ENCODE assay signal across 8 cellular contexts in genomic region chr7:149090397-149091195, GRCh38. TPM values are rescaled to one million over a fixed set of nuclear protein-coding genes. Genes with fewer than 3 reads are reported as not detected.
A peak's percentile ranks its signal among the peaks of the same experiment; 100 is the strongest.
DNase-seq lines count a peak whose midpoint lies in the region; ATAC-seq and TF ChIP-seq lines count a peak whose summit lies in the region.

Gene ZNF786, minus strand, starts transcription at chr7:149090718. Its CDS starts 78 bp downstream, at chr7:149090640.

- H3K4me2 ChIP-seq in PC-3 (ENCODE audit: low read length): peak within 1 kb of the TSS; percentile 83

- peak within 1 kb of the TSS; percentile 97 for H3K4me3 Mint-ChIP-seq in activated T-cell treated with anti-CD3 and anti-CD28 coated beads, Interleukin-2, amount 50 U/mL, for 24 hours
- peak within 1 kb of the TSS; percentile 91 to 100 (median 99) for H3K4me3 Mint-ChIP-seq in naive B cell
- H3K4me3 Mint-ChIP-seq in stimulated activated effector memory CD8-positive, alpha-beta T cell treated with anti-CD3 and anti-CD28 coated beads, Interleukin-12 subunit alpha, Interleukin-12 subunit beta, amount 100 ng/mL, for 72 hours: peak within 1 kb of the TSS; percentile 93

- peaks cover 28% of the 10 kb centered on the region for H3K36me3 Mint-ChIP-seq in activated T-cell treated with anti-CD3 and anti-CD28 coated beads, Interleukin-2, amount 50 U/mL, for 24 hours (ENCODE audit: low read depth)
- H3K36me3 Mint-ChIP-seq in naive B cell: no peaks in the 10 kb centered on the region
- H3K36me3 Mint-ChIP-seq in stimulated activated effector memory CD8-positive, alpha-beta T cell treated with anti-CD3 and anti-CD28 coated beads, Interleukin-12 subunit alpha, Interleukin-12 subunit beta, amount 100 ng/mL, for 72 hours: peaks cover 33% of the 10 kb centered on the region

- H3F3A ChIP-seq in PC-3 (ENCODE audit: low read length, unreplicated experiment): no peaks in the 10 kb centered on the region

- DNase-seq in DMS79 (lab: John Stamatoyannopoulos, UW) (peak; percentile 73), PC-3 (peak; percentile 90), esophagus muscularis mucosa (ENCODE audit: extremely low spot score) (peak; percentile 93), naive B cell (peak; percentile 92)
- DNase-seq in activated T-cell treated with anti-CD3 and anti-CD28 coated beads, Interleukin-2, amount 50 U/mL, for 24 hours: peak; percentile 97
- peak; percentile 95 for DNase-seq in stimulated activated effector memory CD8-positive, alpha-beta T cell treated with anti-CD3 and anti-CD28 coated beads, Interleukin-12 subunit alpha, Interleukin-12 subunit beta, amount 100 ng/mL, for 72 hours (ENCODE audit: low spot score in 2 of 2)

- TF ChIP-seq CTCF in PC-3 (conservative IDR thresholded peaks at IDR 0.05; ENCODE audit: low read depth, low read length) (peak; percentile 80), esophagus muscularis mucosa (IDR thresholded peaks at IDR 0.05) (peak; percentile 93 to 97 (median 93))

- intact Hi-C loops in PC-3 (cut with micrococcal nuclease) (loop anchor here (1.0 to 2.0 kb wide), 3 partner anchors 36 to 62 kb away; partner anchors contain the start of genes PDIA4 and ZNF425), esophagus muscularis mucosa (cut with DNase I) (loop anchor here (2.0 kb wide), 2 partner anchors 36 to 84 kb away; partner anchors contain the start of gene ZNF425)

- H3K36me3 ChIP-seq in PC-3 (ENCODE audit: low read depth, low read length): no peaks in the 10 kb centered on the region
- peaks cover 0 to 3% (median 0%) of the 10 kb centered on the region in 4 donors for H3K36me3 ChIP-seq in esophagus muscularis mucosa

- H3K9ac ChIP-seq in PC-3 (ENCODE audit: low read length): peak within 1 kb of the TSS; percentile 90

- H3K9me3 ChIP-seq in PC-3 (ENCODE audit: low read length) (no peaks in the 10 kb centered on the region), esophagus muscularis mucosa (no peaks in the 10 kb centered on the region)

- no peaks in the 10 kb centered on the region for H4K20me1 ChIP-seq in PC-3 (ENCODE audit: low read length)

- no peaks in the 10 kb centered on the region for H3K4me1 ChIP-seq in PC-3 (ENCODE audit: insufficient read depth, low read length)
- peaks cover 9 to 21% (median 19%) of the 10 kb centered on the region in 4 donors for H3K4me1 ChIP-seq in esophagus muscularis mucosa

- TF ChIP-seq EP300 in Ishikawa (IDR thresholded peaks at IDR 0.05; ENCODE audit: borderline replicate concordance) (0 out of 2 replicates have a peak, but pooled peaks have one; percentile 30), esophagus muscularis mucosa (IDR thresholded peaks at IDR 0.05) (no peak)

- no peaks in the 10 kb centered on the region for H3K27me3 Mint-ChIP-seq in activated T-cell treated with anti-CD3 and anti-CD28 coated beads, Interleukin-2, amount 50 U/mL, for 24 hours
- no peaks in the 10 kb centered on the region for H3K27me3 Mint-ChIP-seq in naive B cell

- POLR2A ChIA-PET in PC-3 (lab: Charles Lee; ENCODE audit: unreplicated experiment): interaction anchor here (0.5 kb wide), 1 partner anchor 22 kb away, joined by 21 read pairs; no protein-coding TSS in a partner anchor

- H3K79me2 ChIP-seq in PC-3 (ENCODE audit: low read length): peaks cover 39% of the 10 kb centered on the region

- CTCF ChIA-PET in PC-3 (lab: Charles Lee): interaction anchor here (0.5 to 0.6 kb wide), 2 partner anchors 90 to 828 kb away, joined by 3 to 5 read pairs; no protein-coding TSS in a partner anchor

- peak; percentile 36 for TF ChIP-seq POLR2A in esophagus muscularis mucosa (IDR thresholded peaks at IDR 0.05; ENCODE audit: low read depth)

- H3K9me3 Mint-ChIP-seq in activated T-cell treated with anti-CD3 and anti-CD28 coated beads, Interleukin-2, amount 50 U/mL, for 24 hours: no peaks in the 10 kb centered on the region
- H3K9me3 Mint-ChIP-seq in naive B cell: no peaks in the 10 kb centered on the region
- no peaks in the 10 kb centered on the region for H3K9me3 Mint-ChIP-seq in stimulated activated effector memory CD8-positive, alpha-beta T cell treated with anti-CD3 and anti-CD28 coated beads, Interleukin-12 subunit alpha, Interleukin-12 subunit beta, amount 100 ng/mL, for 72 hours

- TF ChIP-seq RAD21 in Ishikawa (IDR thresholded peaks at IDR 0.05; ENCODE audit: low read depth): peak; percentile 67

- peak within 1 kb of the TSS; percentile 100 for H3K27ac Mint-ChIP-seq in activated T-cell treated with anti-CD3 and anti-CD28 coated beads, Interleukin-2, amount 50 U/mL, for 24 hours
- H3K27ac Mint-ChIP-seq in naive B cell: peak within 1 kb of the TSS; percentile 96 to 100 (median 99)
- peak within 1 kb of the TSS; percentile 98 for H3K27ac Mint-ChIP-seq in stimulated activated effector memory CD8-positive, alpha-beta T cell treated with anti-CD3 and anti-CD28 coated beads, Interleukin-12 subunit alpha, Interleukin-12 subunit beta, amount 100 ng/mL, for 72 hours

- 1% methylated on average over 16 of the region's 77 CpGs for WGBS in esophagus muscularis mucosa

- H3K9me2 ChIP-seq in PC-3 (replicated peaks; ENCODE audit: low read length): no peaks in the 10 kb centered on the region

- H3K4me1 Mint-ChIP-seq in activated T-cell treated with anti-CD3 and anti-CD28 coated beads, Interleukin-2, amount 50 U/mL, for 24 hours (ENCODE audit: low read depth): peaks cover 26% of the 10 kb centered on the region
- H3K4me1 Mint-ChIP-seq in naive B cell: peaks cover 17 to 46% (median 37%) of the 10 kb centered on the region in 3 donors
- peaks cover 38% of the 10 kb centered on the region for H3K4me1 Mint-ChIP-seq in stimulated activated effector memory CD8-positive, alpha-beta T cell treated with anti-CD3 and anti-CD28 coated beads, Interleukin-12 subunit alpha, Interleukin-12 subunit beta, amount 100 ng/mL, for 72 hours

- peak; percentile 77 for ATAC-seq in GM21619 (IDR thresholded peaks at IDR 0.05; ENCODE audit: unreplicated experiment)
- peak; percentile 85 for ATAC-seq in PC-3
- ATAC-seq in naive B cell (ENCODE audit: low read depth in 2 of 2): peak; percentile 83 to 85
- ATAC-seq in stimulated activated effector memory CD8-positive, alpha-beta T cell treated with anti-CD3 and anti-CD28 coated beads, Interleukin-12 subunit alpha, Interleukin-12 subunit beta, amount 100 ng/mL, for 72 hours: peak; percentile 91

- peak within 1 kb of the TSS; percentile 80 for H2AFZ ChIP-seq in PC-3 (ENCODE audit: low read length)

- H3K27ac ChIP-seq in PC-3 (ENCODE audit: low read length) (peak within 1 kb of the TSS; percentile 69), esophagus muscularis mucosa (replicated peaks in 1 of 4) (peak within 1 kb of the TSS; percentile 89 to 97 (median 92))

- no TSS peak for BruUV-seq in PC-3 (replicated peaks; lab: Mats Ljungman, UMichigan)

- H3K27me3 ChIP-seq in PC-3 (ENCODE audit: low read length) (no peaks in the 10 kb centered on the region), esophagus muscularis mucosa (no peaks in the 10 kb centered on the region)

- H3K4me3 ChIP-seq in PC-3 (ENCODE audit: low read length): peak within 1 kb of the TSS; percentile 97
- H3K4me3 ChIP-seq in esophagus muscularis mucosa: peak within 1 kb of the TSS; percentile 70 to 99 (median 88)

TF ChIP-seq in Ishikawa, 13 proteins besides CTCF, POLR2A, EP300 and RAD21 (continues in another document):
- 0 out of 2 replicates have a peak, but pooled peaks have one; percentile 20 for TF ChIP-seq REST (IDR thresholded peaks at IDR 0.05; ENCODE audit: low read depth)
- TF ChIP-seq CREB1 (IDR thresholded peaks at IDR 0.05; ENCODE audit: low read depth): no peak
- peak; percentile 99 for TF ChIP-seq EGR1 (IDR thresholded peaks at IDR 0.05)
- TF ChIP-seq TCF12 (IDR thresholded peaks at IDR 0.05; ENCODE audit: low read depth): peak; percentile 53
- peak; percentile 79 for TF ChIP-seq TAF1 (IDR thresholded peaks at IDR 0.05; ENCODE audit: low read depth)
- peak; percentile 9; the same call in 1 of the 2 replicates for TF ChIP-seq TEAD4 (IDR thresholded peaks at IDR 0.05)
- peak; percentile 29; the same call in 1 of the 2 replicates for TF ChIP-seq NFIC (IDR thresholded peaks at IDR 0.05)
- peak; percentile 75; the same call in 1 of the 2 replicates for TF ChIP-seq YY1 (IDR thresholded peaks at IDR 0.05; ENCODE audit: low read depth)
- TF ChIP-seq USF1 (IDR thresholded peaks at IDR 0.05): peak; percentile 8; the same call in 1 of the 2 replicates

RNA-seq across cellular contexts. Expression of gene ZNF786, which starts in this region (rescaled TPM):
- 4.2 and 6.3 TPM in 2 replicates for total RNA-seq in PC-3 (2014; rRNA removed)
- total RNA-seq in esophagus muscularis mucosa: 10 to 100 TPM in 1 of 4 donors, 1 to 10 TPM in 3; 4.5 to 10.7 (median 5.6) TPM
- 10 to 100 TPM in 1 of 6 donors, 1 to 10 TPM in 5; 3.6 to 15.1 (median 6.3) TPM for polyA plus RNA-seq in naive B cell (ENCODE audit: low read depth in 6 of 6)

Comparison
In these comparisons a context has a peak if more than half of its experiments do, and no peak if none do; other contexts are left out.
1. Peak in every context shown above with its lines: DNase-seq, ATAC-seq, H3K4me3 ChIP-seq and H3K27ac ChIP-seq.